Comparison of ENCODE assay signal across 18 cellular contexts in genomic region chr9:88392549-88392948, GRCh38.
"Had no signal": no experiment of that assay in that cellular context is flagged by ENCODE, and none has a peak within 500 bp of the region (broad histone marks: within the 10 kb centered on the region; RNA-seq: fewer than 3 reads in every experiment).

No MANE protein-coding gene starts in this region.

- DNase-seq: activated CD4-positive, alpha-beta memory T cell treated with anti-CD3 and anti-CD28 coated beads for 36 hours; activated CD4-positive, alpha-beta T cell treated with anti-CD3 and anti-CD28 coated beads for 36 hours; activated CD8-positive, alpha-beta memory T cell treated with anti-CD3 and anti-CD28 coated beads, Interleukin-2, amount 10 ng/mL, durations not matched to agents 7 days and 5 days; activated naive CD4-positive, alpha-beta T cell treated with anti-CD3 and anti-CD28 coated beads, Interleukin-2, amount 50 U/mL, for 16 hours; activated T-cell treated with anti-CD3 and anti-CD28 coated beads, Interleukin-2, amount 50 U/mL, for 1 hour; body of pancreas; central memory CD4-positive, alpha-beta T cell; dermis blood vessel endothelial cell; gastrocnemius medialis; heart right ventricle; pancreas; stimulated activated CD4-positive, alpha-beta T cell treated with anti-CD3 and anti-CD28 coated beads, Interleukin-12 subunit alpha, Interleukin-12 subunit beta, amount 100 ng/mL, for 4 hours; stimulated activated CD4-positive, alpha-beta T cell treated with anti-CD3 and anti-CD28 coated beads, Interleukin-2, amount 100 ng/mL, for 24 hours; stomach; T1000; WERI-Rb-1 had no signal

- H3K4me1 ChIP-seq: gastrocnemius medialis had no signal

- ATAC-seq: activated CD4-positive, alpha-beta T cell treated with anti-CD3 and anti-CD28 coated beads for 36 hours; activated CD8-positive, alpha-beta memory T cell treated with anti-CD3 and anti-CD28 coated beads, Interleukin-2, amount 10 ng/mL, durations not matched to agents 7 days and 5 days; body of pancreas; gastrocnemius medialis; heart right ventricle; pancreas had no signal

- H3K27me3 Mint-ChIP-seq: activated CD4-positive, alpha-beta memory T cell treated with anti-CD3 and anti-CD28 coated beads for 36 hours; activated CD4-positive, alpha-beta T cell treated with anti-CD3 and anti-CD28 coated beads for 36 hours; activated CD8-positive, alpha-beta memory T cell treated with anti-CD3 and anti-CD28 coated beads, Interleukin-2, amount 10 ng/mL, durations not matched to agents 7 days and 5 days had no signal

- H3K4me3 Mint-ChIP-seq: activated CD4-positive, alpha-beta memory T cell treated with anti-CD3 and anti-CD28 coated beads for 36 hours; activated CD4-positive, alpha-beta T cell treated with anti-CD3 and anti-CD28 coated beads for 36 hours; activated CD8-positive, alpha-beta memory T cell treated with anti-CD3 and anti-CD28 coated beads, Interleukin-2, amount 10 ng/mL, durations not matched to agents 7 days and 5 days had no signal

- H3K9me3 Mint-ChIP-seq: activated CD4-positive, alpha-beta memory T cell treated with anti-CD3 and anti-CD28 coated beads for 36 hours; activated T-helper 2 cell treated with anti-CD3 and anti-CD28 coated beads, Interferon-gamma antibody, Interleukin-2, Interleukin-4, amounts not matched to agents 10 μg/mL and 5 μg/mL and 100 μg/mL, durations not matched to agents 14 hours and 24 hours and 36 hours had no signal

- H3K36me3 ChIP-seq: gastrocnemius medialis, heart right ventricle, pancreas, stomach, thoracic aorta had no signal

- H3K27me3 ChIP-seq: body of pancreas, heart right ventricle, pancreas, stomach had no signal

- H3K4me3 ChIP-seq: body of pancreas, gastrocnemius medialis, heart right ventricle, pancreas, stomach, thoracic aorta had no signal

- H3K27ac Mint-ChIP-seq: activated CD4-positive, alpha-beta memory T cell treated with anti-CD3 and anti-CD28 coated beads for 36 hours; activated CD4-positive, alpha-beta T cell treated with anti-CD3 and anti-CD28 coated beads for 36 hours; activated CD8-positive, alpha-beta memory T cell treated with anti-CD3 and anti-CD28 coated beads, Interleukin-2, amount 10 ng/mL, durations not matched to agents 7 days and 5 days; activated T-helper 2 cell treated with anti-CD3 and anti-CD28 coated beads, Interferon-gamma antibody, Interleukin-2, Interleukin-4, amounts not matched to agents 10 μg/mL and 5 μg/mL and 100 μg/mL, durations not matched to agents 14 hours and 24 hours and 36 hours had no signal

- H3K9me3 ChIP-seq: body of pancreas, gastrocnemius medialis, heart right ventricle, pancreas, stomach, thoracic aorta had no signal

- H3K27ac ChIP-seq: gastrocnemius medialis, thoracic aorta, WERI-Rb-1 had no signal
